ENCODE assay signal across 29 cellular contexts in genomic region chr11:113345978-113346377, GRCh38. TPM values are rescaled to one million over a fixed set of nuclear protein-coding genes. Genes with fewer than 3 reads are reported as not detected.
DNase-seq lines count a peak whose midpoint lies in the region; ATAC-seq, FAIRE-seq and TF ChIP-seq lines count a peak whose summit lies in the region.
"Had no signal": no experiment of that assay in that cellular context is flagged by ENCODE, and none has a peak within 500 bp of the region (broad histone marks: within the 10 kb centered on the region; RNA-seq: fewer than 3 reads in every experiment).

No MANE protein-coding gene starts in this region.

- H3K27me3 ChIP-seq in bronchial epithelial cell (ENCODE audit: control insufficient read depth, insufficient read depth, low read length), result no peaks in the 10 kb centered on the region
- H3K27me3 ChIP-seq in gastrocnemius medialis, result no peaks in the 10 kb centered on the region
- H3K27me3 ChIP-seq: gastroesophageal sphincter, transverse colon had no signal

- no peak overlapping the region for H3K27ac ChIP-seq in gastrocnemius medialis
- H3K27ac ChIP-seq: gastroesophageal sphincter, transverse colon had no signal

- H3K36me3 ChIP-seq in bronchial epithelial cell (ENCODE audit: control insufficient read depth, insufficient read depth, low read length) (peaks cover 6% of the 10 kb centered on the region), gastrocnemius medialis (peaks cover 0 to 46% of the 10 kb centered on the region in 2 donors)

- no peak for FAIRE-seq in bronchial epithelial cell (lab: Jason Lieb, UNC)
- FAIRE-seq: D721Med, H54 had no signal

- no peaks in the 10 kb centered on the region for H3K4me1 ChIP-seq in gastrocnemius medialis
- H3K4me1 ChIP-seq: gastroesophageal sphincter, transverse colon had no signal

- H3K4me3 ChIP-seq in bronchial epithelial cell (ENCODE audit: low read depth, low read length), result no peak overlapping the region
- no peak overlapping the region for H3K4me3 ChIP-seq in gastrocnemius medialis
- H3K4me3 ChIP-seq: gastroesophageal sphincter, lung, transverse colon had no signal

- no peak for TF ChIP-seq POLR2A in gastrocnemius medialis (IDR thresholded peaks at IDR 0.05)

- TF ChIP-seq CTCF in bronchial epithelial cell (IDR thresholded peaks at IDR 0.05; ENCODE audit: insufficient read depth, low read length, severe bottlenecking) (no peak), gastrocnemius medialis (IDR thresholded peaks at IDR 0.05 in 4 of 5, conservative IDR thresholded peaks at IDR 0.05 in 1 of 5) (no peak)

- DNase-seq in EH (ENCODE audit: low read depth), result peak; percentile 18
- peak; percentile 21 for DNase-seq in NCI-H2196 (lab: John Stamatoyannopoulos, UW; ENCODE audit: unreplicated experiment)
- DNase-seq in bronchial epithelial cell (ENCODE audit: low read depth), result peak; percentile 99
- peak; percentile 71 for DNase-seq in iris pigment epithelial cell (ENCODE audit: low read depth)
- no peak for DNase-seq in sciatic nerve (ENCODE audit: low spot score)
- no peak for DNase-seq in activated effector memory CD4-positive, alpha-beta T cell treated with anti-CD3 and anti-CD28 coated beads, Interleukin-2, amount 50 U/mL, for 16 hours
- no peak for DNase-seq in gastrocnemius medialis
- DNase-seq: activated CD4-positive, alpha-beta T cell treated with anti-CD3 and anti-CD28 coated beads for 48 hours; activated naive CD8-positive, alpha-beta T cell treated with anti-CD3 and anti-CD28 coated beads for 36 hours; aorta; caudate nucleus; CD4-positive, alpha-beta memory T cell; cortex of kidney; effector memory CD8-positive, alpha-beta T cell; EL; Kasumi-1; NCI-H226; NCI-H526 treated with DMSO at 0.1 percent for 48 hours; nephron progenitor cell; T1000; transverse colon had no signal

- no peaks in the 10 kb centered on the region for H3K9me3 ChIP-seq in gastrocnemius medialis
- H3K9me3 ChIP-seq: gastroesophageal sphincter, transverse colon had no signal

- no peak for ATAC-seq in sciatic nerve
- no peak for ATAC-seq in GM18873 (IDR thresholded peaks at IDR 0.05; ENCODE audit: low FRiP score, unreplicated experiment)
- no peak for ATAC-seq in gastrocnemius medialis
- ATAC-seq: effector memory CD8-positive, alpha-beta T cell; gastroesophageal sphincter; Panc1; stimulated activated effector memory CD8-positive, alpha-beta T cell treated with anti-CD3 and anti-CD28 coated beads, Interleukin-12 subunit alpha, Interleukin-12 subunit beta, amount 100 ng/mL, for 72 hours had no signal

- intact Hi-C loops in sciatic nerve (cut with DNase I), result loop anchor here (2.0 kb wide), 1 partner anchor 29 kb away; no protein-coding TSS in a partner anchor
- intact Hi-C loops in gastrocnemius medialis (cut with DNase I; ENCODE audit: low total_unique reads), result no loop called here

- in situ Hi-C loops in gastrocnemius medialis (cut with MboI; ENCODE audit: low sequenced_read_pairs in 4 of 4), result no loop called here

RNA-seq across cellular contexts. Expression of gene TTC12, which starts 31.6 kb away (rescaled TPM):
- total RNA-seq in bronchial epithelial cell (12.9 and 32.1 TPM in 2 replicates), sciatic nerve (29.1 TPM), gastrocnemius medialis (10 to 100 TPM in 1 of 4 donors, 1 to 10 TPM in 3; 3.5 to 22.5 (median 5.2) TPM)

RNA-seq across cellular contexts. Expression of gene ANKK1, which starts 41.6 kb away (rescaled TPM):
- total RNA-seq in bronchial epithelial cell, result 0.26 and 1.8 TPM in 2 replicates
- 0.98 TPM for total RNA-seq in sciatic nerve
- 1 to 10 TPM in 1 of 4 donors, under 1 TPM in 1, not detected in 2; 0.46 to 1.0 TPM for total RNA-seq in gastrocnemius medialis
- total RNA-seq: osteoblast had no signal

Comparison
In these comparisons a context has a peak if more than half of its experiments do, and no peak if none do; other contexts are left out.
1. DNase-seq: peak in EH (single experiment), NCI-H2196 (single experiment), bronchial epithelial cell (single experiment) and iris pigment epithelial cell (single experiment); none in sciatic nerve (single experiment), activated effector memory CD4-positive, alpha-beta T cell treated with anti-CD3 and anti-CD28 coated beads, Interleukin-2, amount 50 U/mL, for 16 hours (single experiment) and gastrocnemius medialis (0 of 2).